3 cellular contexts compared by ENCODE assay signal in the genomic region with DNA sequence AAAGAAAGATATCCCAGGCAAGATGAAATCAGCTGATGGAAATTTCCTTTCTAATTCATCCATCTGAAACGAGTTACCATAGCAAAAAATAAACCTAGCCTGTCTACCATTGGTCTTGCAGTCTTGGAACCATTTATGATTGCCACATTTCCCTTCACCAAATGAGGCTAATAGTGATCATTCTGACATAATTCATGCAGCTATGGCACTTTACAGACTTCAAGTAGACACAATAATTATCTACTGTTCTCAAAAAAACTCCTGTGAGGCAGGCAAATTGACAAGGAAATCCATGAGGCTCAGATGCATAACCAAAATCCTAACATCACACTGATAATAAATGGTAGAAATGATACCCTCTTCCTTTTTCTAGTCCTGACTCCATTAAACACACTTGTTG.
"Had no signal": no experiment of that assay in that cellular context is flagged by ENCODE, and none has a peak within 500 bp of the region (broad histone marks: within the 10 kb centered on the region; RNA-seq: fewer than 3 reads in every experiment).

No MANE protein-coding gene starts in this region.

- DNase-seq: GDM1, GF-D8 had no signal

- H3K4me3 ChIP-seq: GM12878 had no signal
